16 cellular contexts compared by ENCODE assay signal in genomic region chr10:17713133-17713532, GRCh38. TPM values are rescaled to one million over a fixed set of nuclear protein-coding genes. Genes with fewer than 3 reads are reported as not detected.
DNase-seq lines count a peak whose midpoint lies in the region; ATAC-seq, FAIRE-seq and TF ChIP-seq lines count a peak whose summit lies in the region.
"Had no signal": no experiment of that assay in that cellular context is flagged by ENCODE, and none has a peak within 500 bp of the region (broad histone marks: within the 10 kb centered on the region; RNA-seq: fewer than 3 reads in every experiment).

No MANE protein-coding gene starts in this region.

- no peak overlapping the region for H2AK5ac ChIP-seq in H1 (ENCODE audit: low read depth, low read length)
- no peak overlapping the region for H2AK5ac ChIP-seq in mesenchymal stem cell (ENCODE audit: low read length, severe bottlenecking)

- peaks cover 0 to 2% of the 10 kb centered on the region in 2 experiments for H4K20me1 ChIP-seq in H1 (replicated peaks in 1 of 2; ENCODE audit: control insufficient read depth in 1 of 2, insufficient read depth in 2 of 2, low read length in 2 of 2)

- no peaks in the 10 kb centered on the region for H3K4me1 ChIP-seq in H1 (replicated peaks in 1 of 4; ENCODE audit: control insufficient read depth in 3 of 4, insufficient read depth in 4 of 4, low read length in 3 of 4)
- H3K4me1 ChIP-seq in mesenchymal stem cell (ENCODE audit: control insufficient read depth, insufficient read depth, low read depth, low read length): peaks cover 5% of the 10 kb centered on the region
- H3K4me1 ChIP-seq in subcutaneous abdominal adipose tissue (ENCODE audit: control insufficient read depth in 5 of 5, insufficient read depth in 5 of 5, low read length in 5 of 5): peaks cover 0 to 7% (median 5%) of the 10 kb centered on the region in 5 donors
- H3K4me1 ChIP-seq: ascending aorta, SJCRH30 had no signal

- no peak overlapping the region for H2BK20ac ChIP-seq in H1 (ENCODE audit: low read length)

- H3K79me1 ChIP-seq in H1 (ENCODE audit: low read depth, low read length) (no peaks in the 10 kb centered on the region), mesenchymal stem cell (replicated peaks; ENCODE audit: low read length, poor library complexity, severe bottlenecking) (peaks cover 18% of the 10 kb centered on the region)

- no peaks in the 10 kb centered on the region for H3K27me3 Mint-ChIP-seq in WTC11 (ENCODE audit: low read depth)
- H3K27me3 Mint-ChIP-seq in activated naive CD4-positive, alpha-beta T cell treated with anti-CD3 and anti-CD28 coated beads for 36 hours (ENCODE audit: low read depth): no peaks in the 10 kb centered on the region
- H3K27me3 Mint-ChIP-seq: activated CD8-positive, alpha-beta T cell treated with anti-CD3 and anti-CD28 coated beads for 36 hours; stimulated activated naive CD8-positive, alpha-beta T cell treated with anti-CD3 and anti-CD28 coated beads, Interleukin-15, Interleukin-2, amounts not matched to agents 100 ng/mL and 50 ng/mL, for 24 hours had no signal

- WGBS in H1 (ENCODE audit: extremely low coverage in 1 of 2, insufficient coverage in 1 of 2, insufficient read length in 1 of 2, insufficient replicate concordance in 2 of 2, low coverage in 1 of 2, low lambda C conversion rate in 2 of 2, missing lambda C conversion rate in 1 of 2), 2 experiments: 92% methylated on average over 8 of the region's 8 CpGs; no CpG with 5 or more reads in 1 of the 2 experiments
- 58% methylated on average over 8 of the region's 8 CpGs for WGBS in mesenchymal stem cell

- peak; percentile 47; the same call in 1 of the 2 replicates for ATAC-seq in WTC11
- ATAC-seq: activated CD8-positive, alpha-beta T cell treated with anti-CD3 and anti-CD28 coated beads for 36 hours had no signal

- no peak overlapping the region for H3K27ac ChIP-seq in H1 (ENCODE audit: low read depth, low read length)
- H3K27ac ChIP-seq in mesenchymal stem cell (ENCODE audit: low read length, poor library complexity, severe bottlenecking): peak overlapping the region; percentile 59
- no peak overlapping the region for H3K27ac ChIP-seq in subcutaneous abdominal adipose tissue (ENCODE audit: low read depth, low read length)
- H3K27ac ChIP-seq: ascending aorta, C4-2B, SJCRH30 had no signal

- intact Hi-C loops in activated naive CD4-positive, alpha-beta T cell treated with anti-CD3 and anti-CD28 coated beads for 36 hours (cut with micrococcal nuclease): no loop called here

- H3K18ac ChIP-seq in H1 (ENCODE audit: extremely low read depth, low read length) (no peak overlapping the region), mesenchymal stem cell (ENCODE audit: low read depth in 1 of 2, low read length in 2 of 2) (no peak overlapping the region)

- DNase-seq in WTC11 (ENCODE audit: low spot score) (no peak), H1 (ENCODE audit: low read depth in 1 of 2, low spot score in 2 of 2) (no peak), mesenchymal stem cell (no peak), GM20000 (ENCODE audit: low spot score) (no peak), mesenteric fat pad (ENCODE audit: low spot score) (no peak)
- DNase-seq in activated naive CD4-positive, alpha-beta T cell treated with anti-CD3 and anti-CD28 coated beads for 36 hours: no peak
- DNase-seq: activated CD8-positive, alpha-beta T cell treated with anti-CD3 and anti-CD28 coated beads for 36 hours; effector CD4-positive, alpha-beta T cell; HFFc6; NCI-H345; SJCRH30 had no signal

- no peak overlapping the region for H3K56ac ChIP-seq in H1 (replicated peaks; ENCODE audit: insufficient read length, low read depth, low read length)

- CTCF ChIA-PET in WTC11 (lab: Charles Lee): no interaction called here
- CTCF ChIA-PET in H1 (lab: Charles Lee; ENCODE audit: partially characterized antibody): interaction anchor here (2.0 kb wide), 1 partner anchor 29 kb away, joined by 5 read pairs; no protein-coding TSS in a partner anchor
- CTCF ChIA-PET in activated naive CD4-positive, alpha-beta T cell treated with anti-CD3 and anti-CD28 coated beads for 36 hours (lab: Charles Lee): interaction anchor here (0.6 kb wide), 1 partner anchor 29 kb away, joined by 3 read pairs; no protein-coding TSS in a partner anchor

- no peak overlapping the region for H3K9ac ChIP-seq in H1 (replicated peaks in 1 of 4; ENCODE audit: extremely low read depth in 1 of 4, low read depth in 3 of 4, low read length in 3 of 4)
- H3K9ac ChIP-seq in mesenchymal stem cell (ENCODE audit: low read length): no peak overlapping the region
- H3K9ac ChIP-seq in subcutaneous abdominal adipose tissue (ENCODE audit: low read length in 5 of 5): no peak overlapping the region

- no peak for TF ChIP-seq POLR2A in H1 (IDR thresholded peaks at IDR 0.05; ENCODE audit: control extremely low read depth in 1 of 2, low read depth in 2 of 2, low read length in 2 of 2)

- TF ChIP-seq CTCF in WTC11 (IDR thresholded peaks at IDR 0.05): no peak
- TF ChIP-seq CTCF in H1 (IDR thresholded peaks at IDR 0.05; ENCODE audit: control extremely low read depth in 1 of 3, insufficient read depth in 1 of 3, low read depth in 1 of 3, low read length in 3 of 3): no peak
- no peak for TF ChIP-seq CTCF in GM20000 (IDR thresholded peaks at IDR 0.05; ENCODE audit: extremely low read depth, missing control alignments)

- H3K4me1 Mint-ChIP-seq in WTC11: peaks cover 9% of the 10 kb centered on the region
- no peaks in the 10 kb centered on the region for H3K4me1 Mint-ChIP-seq in activated naive CD4-positive, alpha-beta T cell treated with anti-CD3 and anti-CD28 coated beads for 36 hours (ENCODE audit: low read depth)

- no peak overlapping the region for H2BK120ac ChIP-seq in H1 (replicated peaks; ENCODE audit: low read depth, low read length)
- H2BK120ac ChIP-seq in mesenchymal stem cell (ENCODE audit: low read depth, low read length): no peak overlapping the region

- no peak overlapping the region for H3K23ac ChIP-seq in H1 (ENCODE audit: insufficient read length)
- H3K23ac ChIP-seq in mesenchymal stem cell (ENCODE audit: low read length in 2 of 2): no peak overlapping the region

- H3K4me3 Mint-ChIP-seq in WTC11: peak overlapping the region; percentile 43
- H3K4me3 Mint-ChIP-seq in activated naive CD4-positive, alpha-beta T cell treated with anti-CD3 and anti-CD28 coated beads for 36 hours: no peak overlapping the region
- H3K4me3 Mint-ChIP-seq: activated CD8-positive, alpha-beta T cell treated with anti-CD3 and anti-CD28 coated beads for 36 hours; HFFc6; stimulated activated naive CD8-positive, alpha-beta T cell treated with anti-CD3 and anti-CD28 coated beads, Interleukin-15, Interleukin-2, amounts not matched to agents 100 ng/mL and 50 ng/mL, for 24 hours had no signal

- no peak overlapping the region for H4K8ac ChIP-seq in H1 (ENCODE audit: extremely low read depth, insufficient read depth, low read length)
- H4K8ac ChIP-seq in mesenchymal stem cell (ENCODE audit: low read length): no peak overlapping the region

- no peak overlapping the region for H3K4ac ChIP-seq in H1 (replicated peaks; ENCODE audit: insufficient read length, low read depth, low read length)
- no peak overlapping the region for H3K4ac ChIP-seq in mesenchymal stem cell (ENCODE audit: low read depth in 1 of 2, low read length in 2 of 2)

- no peak overlapping the region for H2AFZ ChIP-seq in H1 (ENCODE audit: low read length)
- H2AFZ ChIP-seq in mesenchymal stem cell (ENCODE audit: low read depth, low read length): no peak overlapping the region

- no peak for TF ChIP-seq EP300 in H1 (IDR thresholded peaks at IDR 0.05; ENCODE audit: borderline replicate concordance in 1 of 2, low read depth in 2 of 2, low read length in 2 of 2)

- 0 out of 4 replicates have a peak, but pooled peaks cover 0 to 3% of the 10 kb centered on the region in 2 experiments for H3K9me3 ChIP-seq in H1 (ENCODE audit: insufficient read depth in 2 of 2, low read depth in 1 of 2, low read length in 1 of 2)
- peaks cover 4% of the 10 kb centered on the region for H3K9me3 ChIP-seq in mesenchymal stem cell (ENCODE audit: control insufficient read depth, low read length)
- H3K9me3 ChIP-seq in subcutaneous abdominal adipose tissue (ENCODE audit: control insufficient read depth in 5 of 5, low read length in 5 of 5): no peaks in the 10 kb centered on the region
- H3K9me3 ChIP-seq: ascending aorta, SJCRH30 had no signal

- H4K91ac ChIP-seq in H1 (replicated peaks; ENCODE audit: insufficient read length, low read length) (no peak overlapping the region), mesenchymal stem cell (ENCODE audit: low read length) (no peak overlapping the region)

- H3K4me2 ChIP-seq in H1 (ENCODE audit: insufficient read depth in 1 of 2, low read depth in 2 of 2, low read length in 2 of 2) (no peak overlapping the region), mesenchymal stem cell (ENCODE audit: low read length, poor library complexity, severe bottlenecking) (peak overlapping the region; percentile 59)

- no peak overlapping the region for H4K5ac ChIP-seq in H1 (ENCODE audit: insufficient read length, low read depth, low read length)

- no peaks in the 10 kb centered on the region for H3K9me3 Mint-ChIP-seq in WTC11
- H3K9me3 Mint-ChIP-seq in activated naive CD4-positive, alpha-beta T cell treated with anti-CD3 and anti-CD28 coated beads for 36 hours: no peaks in the 10 kb centered on the region
- H3K9me3 Mint-ChIP-seq: activated CD8-positive, alpha-beta T cell treated with anti-CD3 and anti-CD28 coated beads for 36 hours; HFFc6; stimulated activated naive CD8-positive, alpha-beta T cell treated with anti-CD3 and anti-CD28 coated beads, Interleukin-15, Interleukin-2, amounts not matched to agents 100 ng/mL and 50 ng/mL, for 24 hours had no signal

- no peak for TF ChIP-seq RAD21 in H1 (IDR thresholded peaks at IDR 0.05 in 1 of 2, conservative IDR thresholded peaks at IDR 0.05 in 1 of 2; ENCODE audit: low read depth in 2 of 2, low read length in 2 of 2)

- peak overlapping the region; percentile 63 for H3K27ac Mint-ChIP-seq in WTC11
- H3K27ac Mint-ChIP-seq in activated naive CD4-positive, alpha-beta T cell treated with anti-CD3 and anti-CD28 coated beads for 36 hours: no peak overlapping the region
- H3K27ac Mint-ChIP-seq: activated CD8-positive, alpha-beta T cell treated with anti-CD3 and anti-CD28 coated beads for 36 hours; HFFc6; stimulated activated naive CD8-positive, alpha-beta T cell treated with anti-CD3 and anti-CD28 coated beads, Interleukin-15, Interleukin-2, amounts not matched to agents 100 ng/mL and 50 ng/mL, for 24 hours had no signal

- no peaks in the 10 kb centered on the region for H3K79me2 ChIP-seq in H1 (ENCODE audit: control insufficient read depth in 1 of 2, insufficient read depth in 2 of 2, low read length in 2 of 2)

- H2BK5ac ChIP-seq in H1 (ENCODE audit: low read depth, low read length): no peak overlapping the region
- H2BK5ac ChIP-seq in mesenchymal stem cell (ENCODE audit: low read depth, low read length, poor library complexity, severe bottlenecking): no peak overlapping the region

- H3K14ac ChIP-seq in H1 (ENCODE audit: insufficient read length) (no peak overlapping the region), mesenchymal stem cell (ENCODE audit: low read length in 2 of 2) (no peak overlapping the region)

- no peak for FAIRE-seq in H1 (lab: Jason Lieb, UNC)
- FAIRE-seq: TTC549 had no signal

- H3K27me3 ChIP-seq in H1 (replicated peaks in 1 of 4; ENCODE audit: control insufficient read depth in 3 of 4, extremely low read depth in 1 of 4, insufficient read depth in 3 of 4, low read length in 3 of 4) (no peaks in the 10 kb centered on the region), mesenchymal stem cell (ENCODE audit: control insufficient read depth in 1 of 2, insufficient read depth in 1 of 2, low read length in 2 of 2) (no peaks in the 10 kb centered on the region), subcutaneous abdominal adipose tissue (ENCODE audit: control insufficient read depth in 5 of 5, insufficient read depth in 4 of 5, low read length in 5 of 5) (no peaks in the 10 kb centered on the region)
- H3K27me3 ChIP-seq: ascending aorta, SJCRH30 had no signal

- no peak overlapping the region for H2BK15ac ChIP-seq in H1 (ENCODE audit: low read length)
- H2BK15ac ChIP-seq in mesenchymal stem cell (ENCODE audit: low read depth, poor library complexity, severe bottlenecking): no peak overlapping the region

- H3K23me2 ChIP-seq in H1 (ENCODE audit: low read depth, low read length): no peaks in the 10 kb centered on the region

- H3K36me3 Mint-ChIP-seq in WTC11: peaks cover 28% of the 10 kb centered on the region
- H3K36me3 Mint-ChIP-seq in activated naive CD4-positive, alpha-beta T cell treated with anti-CD3 and anti-CD28 coated beads for 36 hours (ENCODE audit: low read depth): peaks cover 42% of the 10 kb centered on the region

- POLR2A ChIA-PET in WTC11 (lab: Charles Lee) (no interaction called here), H1 (lab: Charles Lee; ENCODE audit: partially characterized antibody) (no interaction called here)

- H3K36me3 ChIP-seq in H1 (ENCODE audit: control insufficient read depth in 2 of 4, insufficient read depth in 4 of 4, low read length in 3 of 4) (peaks cover 0 to 40% (median 14%) of the 10 kb centered on the region in 4 experiments; a peak in 6 of 8 replicates), mesenchymal stem cell (ENCODE audit: control insufficient read depth in 1 of 2, insufficient read depth in 2 of 2, low read depth in 1 of 2, low read length in 2 of 2) (peaks cover 16 to 95% of the 10 kb centered on the region in 2 experiments), subcutaneous abdominal adipose tissue (ENCODE audit: control insufficient read depth in 5 of 5, insufficient read depth in 5 of 5, low read length in 5 of 5) (peaks cover 51 to 71% (median 58%) of the 10 kb centered on the region in 5 donors)

- no peak overlapping the region for H2BK12ac ChIP-seq in H1 (ENCODE audit: low read depth, low read length)
- H2BK12ac ChIP-seq in mesenchymal stem cell (ENCODE audit: low read length in 2 of 2): no peak overlapping the region

- H3K4me3 ChIP-seq in H1 (ENCODE audit: extremely low read depth in 1 of 4, insufficient read depth in 2 of 4, low read depth in 3 of 4, low read length in 4 of 4) (no peak overlapping the region), mesenchymal stem cell (ENCODE audit: insufficient read depth in 1 of 2, low read depth in 1 of 2, low read length in 2 of 2) (peak overlapping the region in 1 of 2 experiments; percentile 23), subcutaneous abdominal adipose tissue (ENCODE audit: low read depth in 1 of 5, low read length in 5 of 5) (peak overlapping the region; percentile 14 to 66 (median 48))
- H3K4me3 ChIP-seq: ascending aorta, SJCRH30 had no signal

RNA-seq across cellular contexts. Expression of gene TMEM236, which starts 38.9 kb away (rescaled TPM):
- total RNA-seq in WTC11 (2021) (0.04 TPM in 1 of 3 replicates, not detected in the others), mesenteric fat pad (3.0 TPM)
- 0.07 and 0.11 TPM in 2 replicates for total RNA-seq in H1 (2021; fragmentation: NEBNext Ultra II Directional; extraction: Animal tissue kit (Norgen Biotek cat#: 25700))
- 0.02 TPM in 2 replicates for polyA plus RNA-seq in H1 (2011; rRNA removed)
- 0.04 TPM for polyA plus RNA-seq in H1 (2011; cell fraction: cytosol; rRNA removed)
- 0.09 TPM for polyA plus RNA-seq in H1 (2011; cell fraction: nucleus; rRNA removed)
- polyA plus RNA-seq in H1 (2012, experiment 1 of 2): 0.03 to 0.05 TPM (median 0.04 TPM) in 3 of 4 replicates, not detected in the other
- not detected for polyA plus RNA-seq in H1 (2012, experiment 2 of 2)
- polyA plus RNA-seq in H1 (2013, experiment 1 of 2): 0.08 TPM
- polyA plus RNA-seq in H1 (2013, experiment 2 of 2): 0.04 TPM
- polyA minus RNA-seq in H1 (2011; rRNA and poly(A)+ RNA removed): 0.02 and 0.03 TPM in 2 replicates
- not detected for polyA minus RNA-seq in H1 (2011; cell fraction: cytosol; rRNA and poly(A)+ RNA removed)
- polyA minus RNA-seq in H1 (2011; cell fraction: nucleus; rRNA and poly(A)+ RNA removed): 0.10 TPM
- polyA plus RNA-seq in mesenchymal stem cell (2013, experiment 1 of 2): 0.03 TPM
- 0.04 TPM for polyA plus RNA-seq in mesenchymal stem cell (2013, experiment 2 of 2)
- not detected for total RNA-seq in activated naive CD4-positive, alpha-beta T cell treated with anti-CD3 and anti-CD28 coated beads for 36 hours
- total RNA-seq: ascending aorta, SJCRH30 had no signal

Comparison
In these comparisons a context has a peak if more than half of its experiments do, and no peak if none do; other contexts are left out.
1. H3K4me3 ChIP-seq: peak in subcutaneous abdominal adipose tissue (5 of 5); none in H1 (0 of 4).